ENCODE assay signal across 1 cellular context in genomic region chr11:67631427-67631826, GRCh38.
TF ChIP-seq lines count a peak whose summit lies in the region.

No MANE protein-coding gene starts in this region.

TF ChIP-seq in GM23338, 12 proteins besides CTCF, POLR2A, EP300 and RAD21 (continued from another document):
- TF ChIP-seq, protein P1, sequence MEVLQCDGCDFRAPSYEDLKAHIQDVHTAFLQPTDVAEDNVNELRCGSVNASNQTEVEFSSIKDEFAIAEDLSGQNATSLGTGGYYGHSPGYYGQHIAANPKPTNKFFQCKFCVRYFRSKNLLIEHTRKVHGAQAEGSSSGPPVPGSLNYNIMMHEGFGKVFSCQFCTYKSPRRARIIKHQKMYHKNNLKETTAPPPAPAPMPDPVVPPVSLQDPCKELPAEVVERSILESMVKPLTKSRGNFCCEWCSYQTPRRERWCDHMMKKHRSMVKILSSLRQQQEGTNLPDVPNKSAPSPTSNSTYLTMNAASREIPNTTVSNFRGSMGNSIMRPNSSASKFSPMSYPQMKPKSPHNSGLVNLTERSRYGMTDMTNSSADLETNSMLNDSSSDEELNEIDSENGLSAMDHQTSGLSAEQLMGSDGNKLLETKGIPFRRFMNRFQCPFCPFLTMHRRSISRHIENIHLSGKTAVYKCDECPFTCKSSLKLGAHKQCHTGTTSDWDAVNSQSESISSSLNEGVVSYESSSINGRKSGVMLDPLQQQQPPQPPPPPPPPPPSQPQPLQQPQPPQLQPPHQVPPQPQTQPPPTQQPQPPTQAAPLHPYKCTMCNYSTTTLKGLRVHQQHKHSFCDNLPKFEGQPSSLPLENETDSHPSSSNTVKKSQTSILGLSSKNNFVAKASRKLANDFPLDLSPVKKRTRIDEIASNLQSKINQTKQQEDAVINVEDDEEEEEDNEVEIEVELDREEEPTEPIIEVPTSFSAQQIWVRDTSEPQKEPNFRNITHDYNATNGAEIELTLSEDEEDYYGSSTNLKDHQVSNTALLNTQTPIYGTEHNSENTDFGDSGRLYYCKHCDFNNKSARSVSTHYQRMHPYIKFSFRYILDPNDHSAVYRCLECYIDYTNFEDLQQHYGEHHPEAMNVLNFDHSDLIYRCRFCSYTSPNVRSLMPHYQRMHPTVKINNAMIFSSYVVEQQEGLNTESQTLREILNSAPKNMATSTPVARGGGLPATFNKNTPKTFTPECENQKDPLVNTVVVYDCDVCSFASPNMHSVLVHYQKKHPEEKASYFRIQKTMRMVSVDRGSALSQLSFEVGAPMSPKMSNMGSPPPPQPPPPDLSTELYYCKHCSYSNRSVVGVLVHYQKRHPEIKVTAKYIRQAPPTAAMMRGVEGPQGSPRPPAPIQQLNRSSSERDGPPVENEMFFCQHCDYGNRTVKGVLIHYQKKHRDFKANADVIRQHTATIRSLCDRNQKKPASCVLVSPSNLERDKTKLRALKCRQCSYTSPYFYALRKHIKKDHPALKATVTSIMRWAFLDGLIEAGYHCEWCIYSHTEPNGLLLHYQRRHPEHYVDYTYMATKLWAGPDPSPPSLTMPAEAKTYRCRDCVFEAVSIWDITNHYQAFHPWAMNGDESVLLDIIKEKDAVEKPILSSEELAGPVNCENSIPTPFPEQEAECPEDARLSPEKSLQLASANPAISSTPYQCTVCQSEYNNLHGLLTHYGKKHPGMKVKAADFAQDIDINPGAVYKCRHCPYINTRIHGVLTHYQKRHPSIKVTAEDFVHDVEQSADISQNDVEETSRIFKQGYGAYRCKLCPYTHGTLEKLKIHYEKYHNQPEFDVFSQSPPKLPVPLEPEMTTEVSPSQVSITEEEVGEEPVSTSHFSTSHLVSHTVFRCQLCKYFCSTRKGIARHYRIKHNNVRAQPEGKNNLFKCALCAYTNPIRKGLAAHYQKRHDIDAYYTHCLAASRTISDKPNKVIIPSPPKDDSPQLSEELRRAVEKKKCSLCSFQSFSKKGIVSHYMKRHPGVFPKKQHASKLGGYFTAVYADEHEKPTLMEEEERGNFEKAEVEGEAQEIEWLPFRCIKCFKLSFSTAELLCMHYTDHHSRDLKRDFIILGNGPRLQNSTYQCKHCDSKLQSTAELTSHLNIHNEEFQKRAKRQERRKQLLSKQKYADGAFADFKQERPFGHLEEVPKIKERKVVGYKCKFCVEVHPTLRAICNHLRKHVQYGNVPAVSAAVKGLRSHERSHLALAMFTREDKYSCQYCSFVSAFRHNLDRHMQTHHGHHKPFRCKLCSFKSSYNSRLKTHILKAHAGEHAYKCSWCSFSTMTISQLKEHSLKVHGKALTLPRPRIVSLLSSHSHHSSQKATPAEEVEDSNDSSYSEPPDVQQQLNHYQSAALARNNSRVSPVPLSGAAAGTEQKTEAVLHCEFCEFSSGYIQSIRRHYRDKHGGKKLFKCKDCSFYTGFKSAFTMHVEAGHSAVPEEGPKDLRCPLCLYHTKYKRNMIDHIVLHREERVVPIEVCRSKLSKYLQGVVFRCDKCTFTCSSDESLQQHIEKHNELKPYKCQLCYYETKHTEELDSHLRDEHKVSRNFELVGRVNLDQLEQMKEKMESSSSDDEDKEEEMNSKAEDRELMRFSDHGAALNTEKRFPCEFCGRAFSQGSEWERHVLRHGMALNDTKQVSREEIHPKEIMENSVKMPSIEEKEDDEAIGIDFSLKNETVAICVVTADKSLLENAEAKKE (CRISPR knock-in tag; IDR thresholded peaks at IDR 0.05) = no peak
- TF ChIP-seq EZH2 (IDR thresholded peaks at IDR 0.05; ENCODE audit: low read depth, unreplicated experiment) = no peak
